Comparison of ENCODE assay signal across 16 cellular contexts in genomic region chr1:25590096-25590824, GRCh38. TPM values are rescaled to one million over a fixed set of nuclear protein-coding genes. Genes with fewer than 3 reads are reported as not detected.
DNase-seq lines count a peak whose midpoint lies in the region; ATAC-seq and TF ChIP-seq lines count a peak whose summit lies in the region.
"Had no signal": no experiment of that assay in that cellular context is flagged by ENCODE, and none has a peak within 500 bp of the region (broad histone marks: within the 10 kb centered on the region; RNA-seq: fewer than 3 reads in every experiment).

No MANE protein-coding gene starts in this region.

- H3K4me1 ChIP-seq in ascending aorta (peaks cover 15 to 27% of the 10 kb centered on the region in 2 donors), heart left ventricle (peaks cover 0 to 13% (median 8%) of the 10 kb centered on the region in 12 donors)
- H3K4me1 ChIP-seq: SJCRH30 had no signal

- H3K27me3 ChIP-seq in ascending aorta = no peaks in the 10 kb centered on the region
- H3K27me3 ChIP-seq in heart left ventricle = no peaks in the 10 kb centered on the region
- H3K27me3 ChIP-seq: SJCRH30 had no signal

- peaks cover 19% of the 10 kb centered on the region for H3K27me3 Mint-ChIP-seq in progenitor cell of endocrine pancreas

- TF ChIP-seq POLR2A in heart left ventricle (IDR thresholded peaks at IDR 0.05) = no peak

- WGBS in heart left ventricle, 4 donors = 54 to 67% (median 57%) methylated on average over 7 to 8 of the region's 8 CpGs

- H3K36me3 ChIP-seq in ascending aorta (no peaks in the 10 kb centered on the region), heart left ventricle (no peaks in the 10 kb centered on the region)
- H3K36me3 ChIP-seq: SJCRH30 had no signal

- DNase-seq in GM03348 (ENCODE audit: low spot score) (peak; percentile 49), ascending aorta (ENCODE audit: low spot score in 2 of 2) (peak in 1 of 2 donors; percentile 81), heart left ventricle (peak in 3 of 5 donors; percentile 33 to 46 (median 45)), progenitor cell of endocrine pancreas (ENCODE audit: low spot score, unreplicated experiment) (no peak), NCI-H82 (lab: John Stamatoyannopoulos, UW) (no peak), T1000 (lab: John Stamatoyannopoulos, UW) (no peak), hypothalamus (lab: John Stamatoyannopoulos, UW) (no peak)
- DNase-seq: activated CD4-positive, CD25-positive, alpha-beta regulatory T cell treated with anti-CD3 and anti-CD28 coated beads, Interleukin-2, amount 50 U/mL, for 72 hours; CD8-positive, alpha-beta T cell; erythroblast; NCI-H446 treated with DMSO at 0.1 percent for 48 hours; SJCRH30; stimulated activated CD4-positive, alpha-beta T cell treated with anti-CD3 and anti-CD28 coated beads, Interleukin-1b, Interleukin-23, amount 100 ng/mL, for 48 hours had no signal

- no peaks in the 10 kb centered on the region for H3K9me3 ChIP-seq in ascending aorta
- no peaks in the 10 kb centered on the region for H3K9me3 ChIP-seq in heart left ventricle
- H3K9me3 ChIP-seq: SJCRH30 had no signal

- H3K4me3 ChIP-seq in ascending aorta (no peak overlapping the region), heart left ventricle (no peak overlapping the region)
- H3K4me3 ChIP-seq: SJCRH30 had no signal

- peak overlapping the region; percentile 69 to 86 for H3K27ac ChIP-seq in ascending aorta
- H3K27ac ChIP-seq in heart left ventricle = no peak overlapping the region
- H3K27ac ChIP-seq: SJCRH30 had no signal

- ATAC-seq in heart left ventricle (peak; percentile 37 to 55 (median 50)), GM19455 (IDR thresholded peaks at IDR 0.05; ENCODE audit: unreplicated experiment) (no peak)
- ATAC-seq: CD8-positive, alpha-beta T cell; stimulated activated effector memory CD8-positive, alpha-beta T cell treated with anti-CD3 and anti-CD28 coated beads, Interleukin-12 subunit alpha, Interleukin-12 subunit beta, amount 100 ng/mL, for 72 hours had no signal

- intact Hi-C loops in ascending aorta (cut with DNase I) (loop anchor here (1.0 kb wide), 2 partner anchors 18 to 22 kb away; no protein-coding TSS in a partner anchor), heart left ventricle (cut with DNase I) (no loop called here)

- no peaks in the 10 kb centered on the region for H3K9me3 Mint-ChIP-seq in progenitor cell of endocrine pancreas (ENCODE audit: low read depth)
- H3K9me3 Mint-ChIP-seq: activated T-helper 1 cell treated with anti-CD3 and anti-CD28 coated beads, Interleukin-12 subunit alpha, Interleukin-12 subunit beta, Interleukin-2, Interleukin-4 antibody, amounts not matched to agents 30 ng/mL and 10 ng/mL and 1 ng/mL, durations not matched to agents 14 hours and 24 hours and 36 hours; CD8-positive, alpha-beta T cell; stimulated activated effector memory CD8-positive, alpha-beta T cell treated with anti-CD3 and anti-CD28 coated beads, Interleukin-12 subunit alpha, Interleukin-12 subunit beta, amount 100 ng/mL, for 72 hours had no signal

- H3K36me3 Mint-ChIP-seq in progenitor cell of endocrine pancreas (ENCODE audit: insufficient read depth) = no peaks in the 10 kb centered on the region
- H3K36me3 Mint-ChIP-seq: CD8-positive, alpha-beta T cell had no signal

- H3K4me3 Mint-ChIP-seq in progenitor cell of endocrine pancreas (ENCODE audit: low read depth) = no peak overlapping the region
- H3K4me3 Mint-ChIP-seq: activated T-helper 1 cell treated with anti-CD3 and anti-CD28 coated beads, Interleukin-12 subunit alpha, Interleukin-12 subunit beta, Interleukin-2, Interleukin-4 antibody, amounts not matched to agents 30 ng/mL and 10 ng/mL and 1 ng/mL, durations not matched to agents 14 hours and 24 hours and 36 hours; CD8-positive, alpha-beta T cell; stimulated activated effector memory CD8-positive, alpha-beta T cell treated with anti-CD3 and anti-CD28 coated beads, Interleukin-12 subunit alpha, Interleukin-12 subunit beta, amount 100 ng/mL, for 72 hours had no signal

- no peak overlapping the region for H3K27ac Mint-ChIP-seq in progenitor cell of endocrine pancreas
- H3K27ac Mint-ChIP-seq: activated T-helper 1 cell treated with anti-CD3 and anti-CD28 coated beads, Interleukin-12 subunit alpha, Interleukin-12 subunit beta, Interleukin-2, Interleukin-4 antibody, amounts not matched to agents 30 ng/mL and 10 ng/mL and 1 ng/mL, durations not matched to agents 14 hours and 24 hours and 36 hours; CD8-positive, alpha-beta T cell; stimulated activated effector memory CD8-positive, alpha-beta T cell treated with anti-CD3 and anti-CD28 coated beads, Interleukin-12 subunit alpha, Interleukin-12 subunit beta, amount 100 ng/mL, for 72 hours had no signal

- peaks cover 7% of the 10 kb centered on the region for H3K4me1 Mint-ChIP-seq in progenitor cell of endocrine pancreas (ENCODE audit: low read depth)

- TF ChIP-seq CTCF in ascending aorta (IDR thresholded peaks at IDR 0.05) (peak in 1 of 3 experiments; percentile 33), heart left ventricle (IDR thresholded peaks at IDR 0.05) (peak in 6 of 12 donors; percentile 9 to 42 (median 18)), progenitor cell of endocrine pancreas (IDR thresholded peaks at IDR 0.05; ENCODE audit: unreplicated experiment) (peak; percentile 14)

RNA-seq across cellular contexts. Expression of gene MAN1C1, which starts 26.3 kb away (rescaled TPM):
- 14.3 TPM for total RNA-seq in ascending aorta
- 10 to 100 TPM; 10.5 to 25.7 (median 14.8) TPM for total RNA-seq in heart left ventricle
- 10 to 100 TPM in 1 of 2 donors, 1 to 10 TPM in 1; 7.7 to 10.9 TPM for polyA plus RNA-seq in heart left ventricle
- total RNA-seq in progenitor cell of endocrine pancreas = 4.8 and 5.1 TPM in 2 replicates

RNA-seq across cellular contexts. Expression of gene LDLRAP1, which starts 46.9 kb away (rescaled TPM):
- total RNA-seq in ascending aorta = 75.4 TPM
- total RNA-seq in heart left ventricle = 10 to 100 TPM in 8 of 9 donors, 1 to 10 TPM in 1; 9.9 to 17.4 (median 13.3) TPM
- polyA plus RNA-seq in heart left ventricle = 10 to 100 TPM in 1 of 2 donors, 1 to 10 TPM in 1; 9.0 to 15.4 TPM
- 12.7 and 13.3 TPM in 2 replicates for total RNA-seq in progenitor cell of endocrine pancreas

Comparison
In these comparisons a context has a peak if more than half of its experiments do, and no peak if none do; other contexts are left out.
1. DNase-seq: peak in GM03348 (single experiment) and heart left ventricle (3 of 5); none in progenitor cell of endocrine pancreas (single experiment), NCI-H82 (single experiment), T1000 (single experiment) and hypothalamus (0 of 51).
2. H3K27ac ChIP-seq: peak in ascending aorta (2 of 2); none in heart left ventricle (0 of 12).